8 cellular contexts compared by ENCODE assay signal in genomic region chr19:13172335-13173128, GRCh38. TPM values are rescaled to one million over a fixed set of nuclear protein-coding genes. Genes with fewer than 3 reads are reported as not detected.
DNase-seq lines count a peak whose midpoint lies in the region; ATAC-seq, FAIRE-seq and TF ChIP-seq lines count a peak whose summit lies in the region.

No MANE protein-coding gene starts in this region.

- peaks cover 4% of the 10 kb centered on the region for H3K27me3 Mint-ChIP-seq in nephron (ENCODE audit: low read depth)

- TF ChIP-seq CTCF in GM06990 (IDR thresholded peaks at IDR 0.05; ENCODE audit: insufficient read depth, low read length, poor library complexity, severe bottlenecking) (no peak), nephron (IDR thresholded peaks at IDR 0.05; ENCODE audit: unreplicated experiment in 3 of 3) (no peak), tibial nerve (IDR thresholded peaks at IDR 0.05) (no peak)

- DNase-seq in GM06990 (ENCODE audit: extremely low read depth, insufficient read length) (peak; percentile 63), NCI-H69 (lab: John Stamatoyannopoulos, UW) (peak; percentile 73), activated T-cell treated with anti-CD3 and anti-CD28 coated beads for 1 hour (ENCODE audit: low read depth) (peak; percentile 77), erythroblast (lab: John Stamatoyannopoulos, UW) (peak; percentile 30 to 63), tibial nerve (ENCODE audit: low spot score in 2 of 2) (peak; percentile 44 to 74), GM12892 (ENCODE audit: insufficient read length) (no peak)

- WGBS in tibial nerve, 2 donors = 38 to 43% methylated on average over 18 to 19 of the region's 19 CpGs

- H3K27ac ChIP-seq in tibial nerve = peak overlapping the region in 3 of 4 donors; percentile 62 to 83 (median 68)

- peaks cover 0 to 24% (median 17%) of the 10 kb centered on the region in 4 donors for H3K4me1 ChIP-seq in tibial nerve

- peaks cover 32% of the 10 kb centered on the region for H3K4me1 Mint-ChIP-seq in nephron

- no peaks in the 10 kb centered on the region for H3K9me3 Mint-ChIP-seq in nephron

- no peaks in the 10 kb centered on the region for H3K36me3 ChIP-seq in GM06990 (ENCODE audit: control insufficient read depth, insufficient read depth, low read length)
- no peaks in the 10 kb centered on the region for H3K36me3 ChIP-seq in tibial nerve

- no peak for FAIRE-seq in GM12892 (lab: Jason Lieb, UNC)

- TF ChIP-seq POLR2A in erythroblast (IDR thresholded peaks at IDR 0.05; ENCODE audit: low read length) (no peak), tibial nerve (IDR thresholded peaks at IDR 0.05) (no peak), GM12892 (IDR thresholded peaks at IDR 0.05; ENCODE audit: low read depth, low read length) (no peak)

- H3K4me3 Mint-ChIP-seq in nephron = no peak overlapping the region

- peak in 1 of 2 donors; percentile 14 for TF ChIP-seq EP300 in tibial nerve (IDR thresholded peaks at IDR 0.05)

- H3K4me3 ChIP-seq in GM06990 (replicated peaks; ENCODE audit: low read depth, low read length) (no peak overlapping the region), tibial nerve (no peak overlapping the region)

- H3K36me3 Mint-ChIP-seq in nephron (ENCODE audit: low read depth) = no peaks in the 10 kb centered on the region

- peak overlapping the region; percentile 44 to 79 (median 66) for H3K27ac Mint-ChIP-seq in nephron

- H3K27me3 ChIP-seq in GM06990 (replicated peaks; ENCODE audit: control insufficient read depth, insufficient read depth, low read length) (no peaks in the 10 kb centered on the region), tibial nerve (no peaks in the 10 kb centered on the region)

- ATAC-seq in HG02840 (IDR thresholded peaks at IDR 0.05; ENCODE audit: low FRiP score, unreplicated experiment) = no peak

- no peaks in the 10 kb centered on the region for H3K9me3 ChIP-seq in tibial nerve

RNA-seq across cellular contexts. Expression of gene IER2, which starts 22.3 kb away (rescaled TPM):
- 10 to 100 TPM; 37.3 to 77.4 (median 58.3) TPM for total RNA-seq in tibial nerve
- 33.5 TPM for polyA plus RNA-seq in GM12892 (2012; ENCODE audit: missing spikeins)

RNA-seq across cellular contexts. Expression of gene STX10, which starts 22.4 kb away (rescaled TPM):
- total RNA-seq in tibial nerve = 100 to 1,000 TPM in 1 of 4 donors, 10 to 100 TPM in 3; 58.6 to 145 (median 86.6) TPM
- polyA plus RNA-seq in GM12892 (2012; ENCODE audit: missing spikeins) = 31.0 TPM

RNA-seq across cellular contexts. Expression of gene NACC1, which starts 54.5 kb away (rescaled TPM):
- 10 to 100 TPM; 15.3 to 37.1 (median 25.8) TPM for total RNA-seq in tibial nerve
- polyA plus RNA-seq in GM12892 (2012; ENCODE audit: missing spikeins) = 8.5 TPM

RNA-seq across cellular contexts. Expression of gene TRMT1, which starts 56.0 kb away (rescaled TPM):
- 10 to 100 TPM; 38.4 to 92.7 (median 49.2) TPM for total RNA-seq in tibial nerve
- 39.1 TPM for polyA plus RNA-seq in GM12892 (2012; ENCODE audit: missing spikeins)
